ENCODE assay signal across 11 cellular contexts in genomic region chr13:92805766-92806165, GRCh38.
DNase-seq lines count a peak whose midpoint lies in the region; ATAC-seq, FAIRE-seq and TF ChIP-seq lines count a peak whose summit lies in the region.
"Had no signal": no experiment of that assay in that cellular context is flagged by ENCODE, and none has a peak within 500 bp of the region (broad histone marks: within the 10 kb centered on the region; RNA-seq: fewer than 3 reads in every experiment).

No MANE protein-coding gene starts in this region.

- peaks cover 3% of the 10 kb centered on the region in 2 donors for H3K9me3 Mint-ChIP-seq in activated T-cell treated with anti-CD3 and anti-CD28 coated beads, Interleukin-2, amount 50 U/mL, for 72 hours

- no peak for TF ChIP-seq CTCF in keratinocyte (optimal IDR thresholded peaks at IDR 0.05 in 1 of 3, IDR thresholded peaks at IDR 0.05 in 1 of 3, conservative IDR thresholded peaks at IDR 0.05 in 1 of 3; ENCODE audit: extremely low read depth in 1 of 3, insufficient read depth in 2 of 3, low read length in 3 of 3)
- no peak for TF ChIP-seq CTCF in tibial artery (IDR thresholded peaks at IDR 0.05)
- TF ChIP-seq CTCF in GM13977 (IDR thresholded peaks at IDR 0.05; ENCODE audit: extremely low read depth, insufficient read depth, missing control alignments), result no peak

- peak overlapping the region; percentile 63 for H3K4me2 ChIP-seq in keratinocyte (ENCODE audit: control insufficient read depth, extremely low read depth, insufficient read depth, low read depth, low read length)

- no peaks in the 10 kb centered on the region for H3K27me3 Mint-ChIP-seq in activated T-cell treated with anti-CD3 and anti-CD28 coated beads, Interleukin-2, amount 50 U/mL, for 72 hours (ENCODE audit: low read depth)
- H3K27me3 Mint-ChIP-seq in T-helper 17 cell, result no peaks in the 10 kb centered on the region

- DNase-seq in activated T-cell treated with anti-CD3 and anti-CD28 coated beads, Interleukin-2, amount 50 U/mL, for 72 hours, result no peak
- no peak for DNase-seq in activated T-cell treated with anti-CD3 and anti-CD28 coated beads, Interleukin-2, amount 50 U/mL, for 48 hours
- no peak for DNase-seq in T-helper 17 cell
- no peak for DNase-seq in keratinocyte (ENCODE audit: low read depth, low spot score)
- no peak for DNase-seq in tibial artery
- no peak for DNase-seq in GM13977 (ENCODE audit: low spot score)
- no peak for DNase-seq in T1000 (lab: John Stamatoyannopoulos, UW)
- DNase-seq: activated effector memory CD4-positive, alpha-beta T cell treated with Interleukin-2 at 50 U/mL for 16 hours had no signal

- in situ Hi-C loops in GM13977 (cut with MboI; ENCODE audit: low pct_unique_long_range_greater_than_20kb, low sequenced_read_pairs, unreplicated experiment), result no loop called here

- H3K9me3 ChIP-seq in T-helper 17 cell (ENCODE audit: control insufficient read depth, low read length, poor library complexity, severe bottlenecking) (no peaks in the 10 kb centered on the region), keratinocyte (ENCODE audit: control insufficient read depth, low read depth, low read length) (no peaks in the 10 kb centered on the region), tibial artery (no peaks in the 10 kb centered on the region)
- H3K9me3 ChIP-seq: neutrophil had no signal

- H2AFZ ChIP-seq in keratinocyte (ENCODE audit: control insufficient read depth, low read length), result peak overlapping the region; percentile 82

- H3K27me3 ChIP-seq in keratinocyte (ENCODE audit: control insufficient read depth, extremely low read depth, insufficient read depth, low read length), result no peaks in the 10 kb centered on the region
- no peaks in the 10 kb centered on the region for H3K27me3 ChIP-seq in tibial artery
- H3K27me3 ChIP-seq: neutrophil had no signal

- intact Hi-C loops in tibial artery (cut with DNase I; ENCODE audit: low total_unique reads), result no loop called here

- H3K36me3 Mint-ChIP-seq in activated T-cell treated with anti-CD3 and anti-CD28 coated beads, Interleukin-2, amount 50 U/mL, for 72 hours (ENCODE audit: insufficient read depth in 2 of 2), result no peaks in the 10 kb centered on the region
- no peaks in the 10 kb centered on the region for H3K36me3 Mint-ChIP-seq in T-helper 17 cell (ENCODE audit: low read depth)

- no peak overlapping the region for H3K27ac Mint-ChIP-seq in activated T-cell treated with anti-CD3 and anti-CD28 coated beads, Interleukin-2, amount 50 U/mL, for 72 hours
- peak overlapping the region; percentile 74 for H3K27ac Mint-ChIP-seq in T-helper 17 cell

- H3K4me3 ChIP-seq in keratinocyte (ENCODE audit: control insufficient read depth in 2 of 3, extremely low read depth in 1 of 3, insufficient read depth in 2 of 3, low read depth in 1 of 3, low read length in 3 of 3) (peak overlapping the region in 2 of 3 experiments; percentile 59), tibial artery (peak overlapping the region; percentile 28 to 42)

- no peak for ATAC-seq in activated T-cell treated with anti-CD3 and anti-CD28 coated beads, Interleukin-2, amount 50 U/mL, for 72 hours (replicated peaks in 1 of 2)
- ATAC-seq in T-helper 17 cell, result no peak
- ATAC-seq in GM21528 (IDR thresholded peaks at IDR 0.05; ENCODE audit: low FRiP score, unreplicated experiment), result no peak

- H3K36me3 ChIP-seq in keratinocyte (ENCODE audit: control insufficient read depth in 2 of 2, extremely low read depth in 1 of 2, insufficient read depth in 2 of 2, low read length in 2 of 2) (no peaks in the 10 kb centered on the region), tibial artery (no peaks in the 10 kb centered on the region)
- H3K36me3 ChIP-seq: neutrophil had no signal

- no peaks in the 10 kb centered on the region for H3K9me1 ChIP-seq in keratinocyte (ENCODE audit: control insufficient read depth, extremely low read depth, insufficient read depth, low read length)

- dilution Hi-C loops in keratinocyte (cut with MboI; ENCODE audit: extremely low pct_ligation_motif_present, low sequenced_read_pairs), result no loop called here

- H3K79me2 ChIP-seq in keratinocyte (ENCODE audit: control insufficient read depth, insufficient read depth, low read length), result no peaks in the 10 kb centered on the region

- no peak overlapping the region for H3K9ac ChIP-seq in keratinocyte (ENCODE audit: control insufficient read depth, extremely low read depth, insufficient read depth, low read length)

- H4K20me1 ChIP-seq in keratinocyte (ENCODE audit: control insufficient read depth, extremely low read depth, insufficient read depth, low read length), result no peaks in the 10 kb centered on the region

- no peak overlapping the region for H3K27ac ChIP-seq in keratinocyte (ENCODE audit: control insufficient read depth, insufficient read depth, low read length)
- H3K27ac ChIP-seq in tibial artery, result peak overlapping the region; percentile 19 to 73
- H3K27ac ChIP-seq: C4-2B, neutrophil had no signal

- FAIRE-seq in keratinocyte (lab: Jason Lieb, UNC), result peak; percentile 36

- H3K4me1 Mint-ChIP-seq in activated T-cell treated with anti-CD3 and anti-CD28 coated beads, Interleukin-2, amount 50 U/mL, for 72 hours (ENCODE audit: low read depth), result no peaks in the 10 kb centered on the region
- no peaks in the 10 kb centered on the region for H3K4me1 Mint-ChIP-seq in T-helper 17 cell

- H3K4me1 ChIP-seq in keratinocyte (ENCODE audit: control insufficient read depth, extremely low read depth, insufficient read depth, low read length) (peaks cover 5% of the 10 kb centered on the region), tibial artery (peaks cover 0 to 57% (median 17%) of the 10 kb centered on the region in 4 donors)

- H3K4me3 Mint-ChIP-seq in activated T-cell treated with anti-CD3 and anti-CD28 coated beads, Interleukin-2, amount 50 U/mL, for 72 hours, result peak overlapping the region; percentile 51 to 85
- peak overlapping the region; percentile 79 for H3K4me3 Mint-ChIP-seq in T-helper 17 cell
